ENCODE assay signal across 8 cellular contexts in the genomic region with DNA sequence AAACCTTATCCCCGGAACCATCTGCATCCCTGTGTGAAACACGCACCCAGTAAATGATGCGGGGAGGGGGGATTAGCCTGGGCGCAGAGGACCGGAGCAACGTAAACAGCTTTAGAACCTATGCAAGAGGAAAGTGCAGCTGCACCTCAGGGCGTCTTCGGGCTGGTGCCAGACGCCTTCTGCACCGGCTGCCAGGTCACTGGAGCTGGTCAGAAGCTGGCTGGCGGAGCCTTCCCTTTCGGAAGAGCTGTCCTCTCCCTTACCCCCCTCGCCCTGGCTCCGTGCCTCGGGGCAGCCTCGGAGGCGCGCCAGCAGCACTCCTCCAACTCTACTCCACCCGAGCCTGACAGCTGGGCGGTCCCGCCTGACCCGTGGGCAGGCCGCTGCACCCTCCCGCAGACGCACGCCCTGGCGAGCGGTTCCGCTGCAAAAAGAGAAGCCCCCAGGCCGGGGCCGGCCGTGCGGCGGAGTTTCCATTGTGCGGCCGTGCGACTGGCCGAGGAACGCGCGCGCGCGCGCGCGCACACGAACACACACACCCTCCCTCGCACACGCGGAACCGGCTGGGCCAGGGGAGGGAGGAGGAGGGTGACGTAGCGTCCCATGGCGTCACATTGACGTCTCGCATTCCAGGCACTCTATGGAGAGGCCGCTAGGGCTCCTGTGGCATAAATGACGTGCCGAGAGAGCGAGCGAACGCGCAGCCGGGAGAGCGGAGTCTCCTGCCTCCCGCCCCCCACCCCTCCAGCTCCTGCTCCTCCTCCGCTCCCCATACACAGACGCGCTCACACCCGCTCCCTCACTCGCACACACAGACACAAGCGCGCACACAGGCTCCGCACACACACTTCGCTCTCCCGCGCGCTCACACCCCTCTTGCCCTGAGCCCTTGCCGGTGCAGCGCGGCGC. TPM values are rescaled to one million over a fixed set of nuclear protein-coding genes. Genes with fewer than 3 reads are reported as not detected.
DNase-seq lines count a peak whose midpoint lies in the region; ATAC-seq, FAIRE-seq and TF ChIP-seq lines count a peak whose summit lies in the region.

Gene NR4A3, plus strand, starts transcription at position 699 of the 909 bp plus-strand sequence. CDS start 6,158 bp downstream, outside the sequence.

- H2AK5ac ChIP-seq in IMR-90 (ENCODE audit: low read depth, low read length) = no peak within 1 kb of the TSS

- no peaks in the 10 kb centered on the region for H3K9me2 ChIP-seq in OCI-LY7 (ENCODE audit: insufficient read depth, low read length)

- H4K5ac ChIP-seq in IMR-90 (ENCODE audit: low read depth, low read length) = no peak within 1 kb of the TSS

- H3K18ac ChIP-seq in IMR-90 (ENCODE audit: low read depth, low read length) = peak within 1 kb of the TSS; percentile 8; the same call in 1 of the 2 replicates

- peaks cover 4 to 23% of the 10 kb centered on the region in 2 experiments; a peak in 3 of 4 replicates for H3K79me1 ChIP-seq in IMR-90 (ENCODE audit: low read depth in 1 of 2, low read length in 2 of 2)

- TF ChIP-seq CTCF in D721Med (IDR thresholded peaks at IDR 0.05; ENCODE audit: insufficient read depth, missing control alignments) = no peak
- TF ChIP-seq CTCF in IMR-90 (conservative IDR thresholded peaks at IDR 0.05; ENCODE audit: low read depth, low read length) = peak; percentile 36; the same call in 1 of the 2 replicates
- TF ChIP-seq CTCF in OCI-LY7 (conservative IDR thresholded peaks at IDR 0.05; ENCODE audit: low read length) = no peak

- peak within 1 kb of the TSS; percentile 57 for H3K23ac ChIP-seq in IMR-90 (ENCODE audit: low read depth, low read length)

- H3K27ac ChIP-seq in IMR-90 (ENCODE audit: insufficient read depth, low read length) (peak within 1 kb of the TSS; percentile 73), OCI-LY7 (ENCODE audit: low read depth, low read length, poor library complexity, severe bottlenecking) (peak within 1 kb of the TSS; percentile 80), epithelial cell of prostate (peak within 1 kb of the TSS; percentile 83)

- peaks cover 4% of the 10 kb centered on the region; the same call in 1 of the 2 replicates for H3K9me1 ChIP-seq in IMR-90 (ENCODE audit: insufficient read depth, low read length)

- H3K9ac ChIP-seq in IMR-90 (ENCODE audit: low read depth, low read length) = peak within 1 kb of the TSS; percentile 56

- H4K91ac ChIP-seq in IMR-90 (ENCODE audit: insufficient read depth, low read depth, low read length) = no peak within 1 kb of the TSS

- ATAC-seq in GM21526 (IDR thresholded peaks at IDR 0.05; ENCODE audit: low FRiP score, unreplicated experiment) = peak; percentile 33
- peak; percentile 62 for ATAC-seq in IMR-90 (ENCODE audit: low read depth)

- no peak within 1 kb of the TSS for H2BK20ac ChIP-seq in IMR-90 (ENCODE audit: low read depth, low read length)

- H2BK5ac ChIP-seq in IMR-90 (ENCODE audit: low read depth, low read length, poor library complexity, severe bottlenecking) = peak within 1 kb of the TSS; percentile 82

- in situ Hi-C loops in IMR-90 (cut with MboI; ENCODE audit: low sequenced_read_pairs) = loop anchor here (25.0 kb wide), 2 partner anchors 391 to 559 kb away; no protein-coding TSS in a partner anchor

- dilution Hi-C loops in IMR-90 (cut with HindIII; ENCODE audit: low sequenced_read_pairs, unreplicated experiment) = no loop called here

- peak within 1 kb of the TSS; percentile 34; the same call in 1 of the 2 replicates for H2BK120ac ChIP-seq in IMR-90 (ENCODE audit: low read depth, low read length)

- BruUV-seq in IMR-90 (replicated peaks; lab: Mats Ljungman, UMichigan) = no TSS peak
- BruUV-seq in OCI-LY7 (replicated peaks; lab: Mats Ljungman, UMichigan) = no TSS peak

- POLR2A ChIA-PET in IMR-90 (lab: Charles Lee; ENCODE audit: unreplicated experiment) = interaction anchor here (0.6 kb wide), 1 partner anchor 1580 kb away, joined by 5 read pairs; no protein-coding TSS in a partner anchor
- POLR2A ChIA-PET in OCI-LY7 (lab: Charles Lee) = interaction anchor here (0.6 to 1.3 kb wide), 7 partner anchors 11 to 599 kb away, joined by 3 read pairs; partner anchors contain the start of genes SEC61B and TEX10

- DNase-seq in D721Med (ENCODE audit: insufficient read length, low spot score) = peak; percentile 61
- DNase-seq in IMR-90 = peak; percentile 99
- DNase-seq in OCI-LY7 (ENCODE audit: low spot score) = peak; percentile 91
- DNase-seq in activated T-cell treated with anti-CD3 and anti-CD28 coated beads for 4 hours = peak; percentile 84
- peak; percentile 83 for DNase-seq in epithelial cell of prostate (ENCODE audit: low read depth, low spot score)
- DNase-seq in mucosa of gallbladder (ENCODE audit: low spot score) = peak; percentile 96
- DNase-seq in stimulated activated CD8-positive, alpha-beta memory T cell treated with anti-CD3 and anti-CD28 coated beads, Interleukin-4, amount 100 ng/mL, for 24 hours (ENCODE audit: low read depth) = peak; percentile 77

- H4K8ac ChIP-seq in IMR-90 (ENCODE audit: low read depth in 2 of 2, low read length in 2 of 2) = peak within 1 kb of the TSS in 1 of 2 experiments; percentile 14; a peak in 1 of 4 replicates

- H3K36me3 ChIP-seq in IMR-90 (ENCODE audit: control insufficient read depth, insufficient read depth, low read length) = no peaks in the 10 kb centered on the region
- no peaks in the 10 kb centered on the region for H3K36me3 ChIP-seq in OCI-LY7 (ENCODE audit: insufficient read depth, low read length)

- H2AFZ ChIP-seq in IMR-90 (replicated peaks; ENCODE audit: low read length, poor library complexity) (peak within 1 kb of the TSS; percentile 99), OCI-LY7 (ENCODE audit: low read length) (peak within 1 kb of the TSS; percentile 72)

- no peak within 1 kb of the TSS; the same call in 1 of the 2 replicates for H3K4ac ChIP-seq in IMR-90 (ENCODE audit: low read depth, low read length)

- peak within 1 kb of the TSS; percentile 72 for H3K14ac ChIP-seq in IMR-90 (replicated peaks; ENCODE audit: low read depth, low read length)

- peaks cover 4% of the 10 kb centered on the region for H4K20me1 ChIP-seq in IMR-90 (ENCODE audit: insufficient read depth, low read length)
- no peaks in the 10 kb centered on the region for H4K20me1 ChIP-seq in OCI-LY7 (ENCODE audit: insufficient read depth, low read length)

- peak within 1 kb of the TSS; percentile 78 for H3K4me3 ChIP-seq in IMR-90 (ENCODE audit: insufficient read depth, low read depth, low read length)
- peak within 1 kb of the TSS; percentile 73 for H3K4me3 ChIP-seq in OCI-LY7 (ENCODE audit: low read depth, low read length, poor library complexity, severe bottlenecking)

- H3K79me2 ChIP-seq in OCI-LY7 (ENCODE audit: insufficient read depth, low read depth, low read length) = peaks cover 5% of the 10 kb centered on the region; the same call in 1 of the 2 replicates

- peak within 1 kb of the TSS; percentile 97 for H3K4me2 ChIP-seq in IMR-90 (ENCODE audit: low read depth, low read length)
- H3K4me2 ChIP-seq in OCI-LY7 (ENCODE audit: low read length) = peak within 1 kb of the TSS; percentile 98

- H2BK15ac ChIP-seq in IMR-90 (ENCODE audit: low read depth, low read length) = no peak within 1 kb of the TSS

- intact Hi-C loops in IMR-90 (cut with micrococcal nuclease) = loop anchor here (2.0 to 5.0 kb wide), 10 partner anchors 191 to 776 kb away; partner anchors contain the start of genes ERP44, INVS, MSANTD3 and SEC61B
- intact Hi-C loops in OCI-LY7 (cut with micrococcal nuclease; ENCODE audit: unreplicated experiment) = loop anchor here (1.0 kb wide), 1 partner anchor 529 kb away; no protein-coding TSS in a partner anchor

- H3K27me3 ChIP-seq in IMR-90 (ENCODE audit: control insufficient read depth, insufficient read depth, low read length) = no peaks in the 10 kb centered on the region

- CTCF ChIA-PET in IMR-90 (lab: Yijun Ruan, JAX) (interaction anchor here (0.6 to 0.7 kb wide), 2 partner anchors 580 to 749 kb away, joined by 3 read pairs; no protein-coding TSS in a partner anchor), OCI-LY7 (lab: Charles Lee; ENCODE audit: unreplicated experiment) (no interaction called here)

- H2AK9ac ChIP-seq in IMR-90 (replicated peaks; ENCODE audit: low read depth, low read length, poor library complexity) = peak within 1 kb of the TSS; percentile 63

- TF ChIP-seq RAD21 in IMR-90 (IDR thresholded peaks at IDR 0.05; ENCODE audit: low read length) = 0 out of 2 replicates have a peak, but pooled peaks have one; percentile 1

- H3K4me1 ChIP-seq in IMR-90 (ENCODE audit: control insufficient read depth, insufficient read depth, low read length) (peaks cover 3% of the 10 kb centered on the region), OCI-LY7 (ENCODE audit: insufficient read depth, low read length, poor library complexity, severe bottlenecking) (peaks cover 39% of the 10 kb centered on the region)

- 0 out of 2 replicates have a peak within 1 kb of the TSS, but pooled peaks have one; percentile 30 for H3K56ac ChIP-seq in IMR-90 (ENCODE audit: extremely low read depth, insufficient read depth, low read length)

- H3K9me3 ChIP-seq in IMR-90 (ENCODE audit: control insufficient read depth, insufficient read depth, low read length) (no peaks in the 10 kb centered on the region), OCI-LY7 (ENCODE audit: low read length) (no peaks in the 10 kb centered on the region)

- no peak for FAIRE-seq in D721Med (lab: Jason Lieb, UNC)

- TF ChIP-seq POLR2A in IMR-90 (IDR thresholded peaks at IDR 0.05; ENCODE audit: low read depth, low read length) = peak; percentile 97

- WGBS in IMR-90 (ENCODE audit: extremely low coverage in 2 of 2, insufficient read length in 1 of 2), 2 experiments = 1% methylated on average over 21 of the region's 83 CpGs; no CpG with 5 or more reads in 1 of the 2 experiments

TF ChIP-seq in IMR-90, 13 proteins besides CTCF, POLR2A, EP300 and RAD21 (continues in another document):
- TF ChIP-seq RCOR1 (IDR thresholded peaks at IDR 0.05; ENCODE audit: insufficient replicate concordance, low read length) (peak; percentile 78), ELK1 (IDR thresholded peaks at IDR 0.05; ENCODE audit: borderline replicate concordance, low read depth, low read length) (no peak), BHLHE40 (IDR thresholded peaks at IDR 0.05; ENCODE audit: low read depth, low read length) (peak; percentile 64; the same call in 1 of the 2 replicates)

RNA-seq across cellular contexts. Expression of gene NR4A3, which starts in this region (rescaled TPM):
- total RNA-seq in IMR-90 (2012; rRNA removed) = 0.54 and 1.9 TPM in 2 replicates
- polyA plus RNA-seq in IMR-90 (2012; rRNA removed) = 0.27 and 0.37 TPM in 2 replicates
- polyA plus RNA-seq in IMR-90 (2012; cell fraction: cytosol; rRNA removed) = 0.48 and 2.2 TPM in 2 replicates
- polyA plus RNA-seq in IMR-90 (2012; cell fraction: nucleus; rRNA removed; ENCODE audit: low replicate concordance) = 10.7 and 31.9 TPM in 2 replicates
- 0.13 and 0.18 TPM in 2 replicates for total RNA-seq in OCI-LY7 (2014; rRNA removed; shearing (Covaris generic))
- total RNA-seq in OCI-LY7 (2022) = 0.46 and 0.74 TPM in 2 replicates
- total RNA-seq in mucosa of gallbladder = 7.5 TPM

Comparison
In these comparisons a context has a peak if more than half of its experiments do, and no peak if none do; other contexts are left out.
1. Peak in every context shown above with its lines: DNase-seq, ATAC-seq, H3K4me3 ChIP-seq and H3K27ac ChIP-seq.
2. Peak in DNase-seq, H3K4me3 ChIP-seq, H3K27ac ChIP-seq and H3K4me2 ChIP-seq in OCI-LY7; RNA of the gene not detected or under 1 TPM.